In genomic region chr17:80886641-80887573, GRCh38 we compare ENCODE assay signal across 13 cellular contexts.
DNase-seq lines count a peak whose midpoint lies in the region; ATAC-seq lines count a peak whose summit lies in the region.
"Had no signal": no experiment of that assay in that cellular context is flagged by ENCODE, and none has a peak within 500 bp of the region (broad histone marks: within the 10 kb centered on the region; RNA-seq: fewer than 3 reads in every experiment).

No MANE protein-coding gene starts in this region.

- H3K27me3 Mint-ChIP-seq in activated CD8-positive, alpha-beta memory T cell treated with anti-CD3 and anti-CD28 coated beads, Interleukin-2, amount 10 ng/mL, durations not matched to agents 7 days and 5 days: no peaks in the 10 kb centered on the region
- no peaks in the 10 kb centered on the region for H3K27me3 Mint-ChIP-seq in IgD-negative memory B cell
- no peaks in the 10 kb centered on the region for H3K27me3 Mint-ChIP-seq in activated CD8-positive, alpha-beta T cell treated with anti-CD3 and anti-CD28 coated beads, Interleukin-2, amount 10 ng/mL, durations not matched to agents 7 days and 5 days (ENCODE audit: low read depth)

- H3K36me3 Mint-ChIP-seq in activated CD8-positive, alpha-beta memory T cell treated with anti-CD3 and anti-CD28 coated beads, Interleukin-2, amount 10 ng/mL, durations not matched to agents 7 days and 5 days: peaks cover 70% of the 10 kb centered on the region
- H3K36me3 Mint-ChIP-seq in IgD-negative memory B cell: peaks cover 7% of the 10 kb centered on the region
- H3K36me3 Mint-ChIP-seq in activated CD8-positive, alpha-beta T cell treated with anti-CD3 and anti-CD28 coated beads, Interleukin-2, amount 10 ng/mL, durations not matched to agents 7 days and 5 days (ENCODE audit: low read depth): peaks cover 74% of the 10 kb centered on the region

- H3K4me3 ChIP-seq in neuronal stem cell (ENCODE audit: low read length in 2 of 2): no peak overlapping the region
- H3K4me3 ChIP-seq: ascending aorta, prostate gland had no signal

- CTCF ChIA-PET in activated CD8-positive, alpha-beta memory T cell treated with anti-CD3 and anti-CD28 coated beads, Interleukin-2, amount 10 ng/mL, durations not matched to agents 7 days and 5 days (lab: Charles Lee): interaction anchor here (0.7 to 2.0 kb wide), 3 partner anchors 9 to 21 kb away, joined by 3 to 6 read pairs (median 6); no protein-coding TSS in a partner anchor
- CTCF ChIA-PET in activated CD8-positive, alpha-beta T cell treated with anti-CD3 and anti-CD28 coated beads, Interleukin-2, amount 10 ng/mL, durations not matched to agents 7 days and 5 days (lab: Charles Lee): no interaction called here

- no peak overlapping the region for H3K27ac ChIP-seq in neuronal stem cell (replicated peaks; ENCODE audit: low read length)
- H3K27ac ChIP-seq: ascending aorta, prostate gland had no signal

- peak overlapping the region; percentile 84 for H3K18ac ChIP-seq in neuronal stem cell (ENCODE audit: low read length)

- no peak overlapping the region for H3K4me2 ChIP-seq in neuronal stem cell (ENCODE audit: insufficient read depth, low read length, poor library complexity, severe bottlenecking)

- no peak overlapping the region for H2BK15ac ChIP-seq in neuronal stem cell (ENCODE audit: low read length)

- H3K9ac ChIP-seq in neuronal stem cell (ENCODE audit: low read depth, low read length, poor library complexity): peak overlapping the region; percentile 77

- no peak overlapping the region for H2AFZ ChIP-seq in neuronal stem cell (ENCODE audit: low read length)

- H3K79me1 ChIP-seq in neuronal stem cell (ENCODE audit: low read depth, low read length): peaks cover 6% of the 10 kb centered on the region

- WGBS in neuronal stem cell (ENCODE audit: extremely low coverage in 2 of 2, insufficient read length in 2 of 2, insufficient replicate concordance in 1 of 2), 2 donors: no CpG with 5 or more reads among the region's 42 CpGs

- peak overlapping the region; percentile 52 for H4K8ac ChIP-seq in neuronal stem cell (ENCODE audit: low read depth, low read length)

- no peak overlapping the region for H2BK5ac ChIP-seq in neuronal stem cell (ENCODE audit: low read length)

- POLR2A ChIA-PET in activated CD8-positive, alpha-beta T cell treated with anti-CD3 and anti-CD28 coated beads, Interleukin-2, amount 10 ng/mL, durations not matched to agents 7 days and 5 days (lab: Charles Lee): interaction anchor here (0.6 kb wide), 1 partner anchor 14 kb away, joined by 3 read pairs; no protein-coding TSS in a partner anchor

- H3K27me3 ChIP-seq in neuronal stem cell (ENCODE audit: control insufficient read depth in 3 of 3, insufficient read depth in 3 of 3, low read depth in 1 of 3, low read length in 3 of 3): no peaks in the 10 kb centered on the region
- H3K27me3 ChIP-seq: ascending aorta had no signal

- no peak overlapping the region for H2BK120ac ChIP-seq in neuronal stem cell (ENCODE audit: low read depth, low read length)

- no peak overlapping the region for H4K91ac ChIP-seq in neuronal stem cell (ENCODE audit: low read depth, low read length, poor library complexity)

- H2AK5ac ChIP-seq in neuronal stem cell (ENCODE audit: low read depth, low read length): no peak overlapping the region

- H3K4me3 Mint-ChIP-seq in activated CD8-positive, alpha-beta memory T cell treated with anti-CD3 and anti-CD28 coated beads, Interleukin-2, amount 10 ng/mL, durations not matched to agents 7 days and 5 days: no peak overlapping the region
- H3K4me3 Mint-ChIP-seq in IgD-negative memory B cell: peak overlapping the region in 2 of 4 donors; percentile 25 to 60
- no peak overlapping the region for H3K4me3 Mint-ChIP-seq in activated CD8-positive, alpha-beta T cell treated with anti-CD3 and anti-CD28 coated beads, Interleukin-2, amount 10 ng/mL, durations not matched to agents 7 days and 5 days

- peak overlapping the region; percentile 32 for H3K27ac Mint-ChIP-seq in activated CD8-positive, alpha-beta memory T cell treated with anti-CD3 and anti-CD28 coated beads, Interleukin-2, amount 10 ng/mL, durations not matched to agents 7 days and 5 days
- peak overlapping the region; percentile 60 to 69 (median 67) for H3K27ac Mint-ChIP-seq in IgD-negative memory B cell
- H3K27ac Mint-ChIP-seq in activated CD8-positive, alpha-beta T cell treated with anti-CD3 and anti-CD28 coated beads, Interleukin-2, amount 10 ng/mL, durations not matched to agents 7 days and 5 days: peak overlapping the region; percentile 69

- H3K36me3 ChIP-seq in neuronal stem cell (replicated peaks in 1 of 2; ENCODE audit: control insufficient read depth in 2 of 2, insufficient read depth in 2 of 2, low read length in 2 of 2): peaks cover 19 to 54% of the 10 kb centered on the region in 2 donors
- H3K36me3 ChIP-seq: prostate gland had no signal

- DNase-seq in activated CD8-positive, alpha-beta memory T cell treated with anti-CD3 and anti-CD28 coated beads, Interleukin-2, amount 10 ng/mL, durations not matched to agents 7 days and 5 days: no peak
- no peak for DNase-seq in activated CD8-positive, alpha-beta memory T cell treated with anti-CD3 and anti-CD28 coated beads for 24 hours
- no peak for DNase-seq in activated CD8-positive, alpha-beta T cell treated with anti-CD3 and anti-CD28 coated beads, Interleukin-2, amount 10 ng/mL, durations not matched to agents 7 days and 5 days
- no peak for DNase-seq in neuronal stem cell (ENCODE audit: low spot score)
- DNase-seq in stimulated activated CD8-positive, alpha-beta memory T cell treated with anti-CD3 and anti-CD28 coated beads, Interleukin-4, amount 100 ng/mL, for 48 hours: no peak
- DNase-seq: activated CD8-positive, alpha-beta memory T cell treated with anti-CD3 and anti-CD28 coated beads, Interleukin-2, amount 50 U/mL, for 48 hours; NCI-H446 treated with DMSO at 0.1 percent for 48 hours; SHP77 had no signal

- peak overlapping the region; percentile 82 for H3K14ac ChIP-seq in neuronal stem cell (ENCODE audit: low read length)

- H3K4ac ChIP-seq in neuronal stem cell (ENCODE audit: low read length): no peak overlapping the region

- no peak for ATAC-seq in activated CD8-positive, alpha-beta memory T cell treated with anti-CD3 and anti-CD28 coated beads, Interleukin-2, amount 10 ng/mL, durations not matched to agents 7 days and 5 days
- no peak for ATAC-seq in activated CD8-positive, alpha-beta T cell treated with anti-CD3 and anti-CD28 coated beads, Interleukin-2, amount 10 ng/mL, durations not matched to agents 7 days and 5 days
- ATAC-seq in GM18909 (IDR thresholded peaks at IDR 0.05; ENCODE audit: poor library complexity, unreplicated experiment): no peak
- ATAC-seq in GM21423 (IDR thresholded peaks at IDR 0.05; ENCODE audit: unreplicated experiment): no peak

- H3K9me3 Mint-ChIP-seq in activated CD8-positive, alpha-beta memory T cell treated with anti-CD3 and anti-CD28 coated beads, Interleukin-2, amount 10 ng/mL, durations not matched to agents 7 days and 5 days (ENCODE audit: low read depth): no peaks in the 10 kb centered on the region
- no peaks in the 10 kb centered on the region for H3K9me3 Mint-ChIP-seq in IgD-negative memory B cell
- no peaks in the 10 kb centered on the region for H3K9me3 Mint-ChIP-seq in activated CD8-positive, alpha-beta T cell treated with anti-CD3 and anti-CD28 coated beads, Interleukin-2, amount 10 ng/mL, durations not matched to agents 7 days and 5 days (ENCODE audit: insufficient read depth)

- no peaks in the 10 kb centered on the region for H3K9me3 ChIP-seq in neuronal stem cell (replicated peaks in 1 of 2; ENCODE audit: control insufficient read depth in 2 of 2, insufficient read depth in 1 of 2, low read depth in 1 of 2, low read length in 2 of 2)
- H3K9me3 ChIP-seq: ascending aorta, prostate gland had no signal

- peaks cover 44% of the 10 kb centered on the region for H3K4me1 Mint-ChIP-seq in activated CD8-positive, alpha-beta memory T cell treated with anti-CD3 and anti-CD28 coated beads, Interleukin-2, amount 10 ng/mL, durations not matched to agents 7 days and 5 days
- peaks cover 6 to 11% (median 10%) of the 10 kb centered on the region in 3 donors for H3K4me1 Mint-ChIP-seq in IgD-negative memory B cell
- H3K4me1 Mint-ChIP-seq in activated CD8-positive, alpha-beta T cell treated with anti-CD3 and anti-CD28 coated beads, Interleukin-2, amount 10 ng/mL, durations not matched to agents 7 days and 5 days (ENCODE audit: low read depth): peaks cover 46% of the 10 kb centered on the region

- H3K23ac ChIP-seq in neuronal stem cell (ENCODE audit: low read depth, low read length, poor library complexity): peak overlapping the region; percentile 80

- peaks cover 0 to 8% of the 10 kb centered on the region in 2 donors for H3K4me1 ChIP-seq in neuronal stem cell (ENCODE audit: control insufficient read depth in 2 of 2, insufficient read depth in 1 of 2, low read depth in 1 of 2, low read length in 2 of 2)
- H3K4me1 ChIP-seq: ascending aorta, prostate gland had no signal

- H2BK12ac ChIP-seq in neuronal stem cell (ENCODE audit: low read length): peak overlapping the region; percentile 90
